ENCODE assay signal across 10 cellular contexts in genomic region chr3:186209810-186210752, GRCh38.
DNase-seq lines count a peak whose midpoint lies in the region; ATAC-seq and TF ChIP-seq lines count a peak whose summit lies in the region.
"Had no signal": no experiment of that assay in that cellular context is flagged by ENCODE, and none has a peak within 500 bp of the region (broad histone marks: within the 10 kb centered on the region; RNA-seq: fewer than 3 reads in every experiment).

No MANE protein-coding gene starts in this region.

- H3K4me1 Mint-ChIP-seq in chondrocyte (ENCODE audit: low read depth): peaks cover 17% of the 10 kb centered on the region
- peaks cover 21% of the 10 kb centered on the region for H3K4me1 Mint-ChIP-seq in type B pancreatic cell (ENCODE audit: unreplicated experiment)

- H3K36me3 Mint-ChIP-seq in chondrocyte (ENCODE audit: low read depth): no peaks in the 10 kb centered on the region
- H3K36me3 Mint-ChIP-seq in type B pancreatic cell: no peaks in the 10 kb centered on the region
- H3K36me3 Mint-ChIP-seq: activated naive CD8-positive, alpha-beta T cell treated with anti-CD3 and anti-CD28 coated beads, Interleukin-2, amount 10 ng/mL, durations not matched to agents 7 days and 5 days had no signal

- peak; percentile 36 for ATAC-seq in left lobe of liver

- H3K27ac Mint-ChIP-seq in chondrocyte (ENCODE audit: unreplicated experiment) (peak overlapping the region; percentile 79), type B pancreatic cell (peak overlapping the region; percentile 64)
- H3K27ac Mint-ChIP-seq: activated naive CD8-positive, alpha-beta T cell treated with anti-CD3 and anti-CD28 coated beads, Interleukin-2, amount 10 ng/mL, durations not matched to agents 7 days and 5 days had no signal

- DNase-seq in AG09319 (ENCODE audit: extremely low read depth, low read depth) (peak; percentile 11), HFF-Myc (ENCODE audit: extremely low read depth, low read depth) (peak; percentile 56), NOMO-1 (lab: John Stamatoyannopoulos, UW; ENCODE audit: unreplicated experiment in 2 of 2) (peak; percentile 56 to 75), chondrocyte (ENCODE audit: low spot score) (no peak), left lobe of liver (ENCODE audit: low spot score) (no peak), type B pancreatic cell (ENCODE audit: extremely low spot score, unreplicated experiment) (no peak), SW 1271 (lab: John Stamatoyannopoulos, UW) (no peak)
- no peak for DNase-seq in activated CD4-positive, alpha-beta T cell treated with anti-CD3 and anti-CD28 coated beads, Interleukin-2, amount 50 U/mL, for 48 hours
- DNase-seq: activated naive CD8-positive, alpha-beta T cell treated with anti-CD3 and anti-CD28 coated beads, Interleukin-2, amount 10 ng/mL, durations not matched to agents 7 days and 5 days had no signal

- H3K4me3 ChIP-seq in HFF-Myc (replicated peaks; ENCODE audit: low read depth, low read length): no peak overlapping the region
- H3K4me3 ChIP-seq: tibial artery had no signal

- TF ChIP-seq CTCF in AG09319 (IDR thresholded peaks at IDR 0.05; ENCODE audit: low read depth, low read length): no peak
- TF ChIP-seq CTCF in HFF-Myc (IDR thresholded peaks at IDR 0.05; ENCODE audit: low read depth, low read length, missing control alignments): no peak
- no peak for TF ChIP-seq CTCF in chondrocyte (IDR thresholded peaks at IDR 0.05)
- TF ChIP-seq CTCF in type B pancreatic cell (conservative IDR thresholded peaks at IDR 0.05): no peak

- H3K4me3 Mint-ChIP-seq in chondrocyte (ENCODE audit: unreplicated experiment): peak overlapping the region; percentile 40
- H3K4me3 Mint-ChIP-seq in type B pancreatic cell: no peak overlapping the region
- H3K4me3 Mint-ChIP-seq: activated naive CD8-positive, alpha-beta T cell treated with anti-CD3 and anti-CD28 coated beads, Interleukin-2, amount 10 ng/mL, durations not matched to agents 7 days and 5 days had no signal

- H3K9me3 Mint-ChIP-seq in chondrocyte (ENCODE audit: low read depth) (no peaks in the 10 kb centered on the region), type B pancreatic cell (peaks cover 4% of the 10 kb centered on the region)
- H3K9me3 Mint-ChIP-seq: activated naive CD8-positive, alpha-beta T cell treated with anti-CD3 and anti-CD28 coated beads, Interleukin-2, amount 10 ng/mL, durations not matched to agents 7 days and 5 days had no signal

- H3K27me3 Mint-ChIP-seq in chondrocyte (ENCODE audit: low read depth) (peaks cover 12% of the 10 kb centered on the region), type B pancreatic cell (no peaks in the 10 kb centered on the region)

Comparison
In these comparisons a context has a peak if more than half of its experiments do, and no peak if none do; other contexts are left out.
1. DNase-seq: peak in AG09319 (single experiment), HFF-Myc (single experiment) and NOMO-1 (2 of 2); none in chondrocyte (single experiment), left lobe of liver (single experiment), type B pancreatic cell (single experiment), activated CD4-positive, alpha-beta T cell treated with anti-CD3 and anti-CD28 coated beads, Interleukin-2, amount 50 U/mL, for 48 hours (0 of 2) and SW 1271 (0 of 2).